Comparison of ENCODE assay signal across 15 cellular contexts in genomic region chr3:7447197-7447769, GRCh38.
DNase-seq lines count a peak whose midpoint lies in the region; ATAC-seq, FAIRE-seq and TF ChIP-seq lines count a peak whose summit lies in the region.
"Had no signal": no experiment of that assay in that cellular context is flagged by ENCODE, and none has a peak within 500 bp of the region (broad histone marks: within the 10 kb centered on the region; RNA-seq: fewer than 3 reads in every experiment).

No MANE protein-coding gene starts in this region.

- CTCF ChIA-PET in activated CD4-positive, alpha-beta T cell treated with anti-CD3 and anti-CD28 coated beads for 36 hours (lab: Charles Lee) = no interaction called here

- H3K4me1 Mint-ChIP-seq in activated CD4-positive, alpha-beta T cell treated with anti-CD3 and anti-CD28 coated beads for 36 hours = no peaks in the 10 kb centered on the region
- H3K4me1 Mint-ChIP-seq: activated B cell treated with CpG ODN at 0.5 μM for 24 hours; naive thymus-derived CD8-positive, alpha-beta T cell had no signal

- peaks cover 4% of the 10 kb centered on the region for H3K9me3 Mint-ChIP-seq in activated CD4-positive, alpha-beta T cell treated with anti-CD3 and anti-CD28 coated beads for 36 hours (ENCODE audit: low read depth)

- POLR2A ChIA-PET in activated CD4-positive, alpha-beta T cell treated with anti-CD3 and anti-CD28 coated beads for 36 hours (lab: Charles Lee) = no interaction called here

- H3K36me3 Mint-ChIP-seq in activated CD4-positive, alpha-beta T cell treated with anti-CD3 and anti-CD28 coated beads for 36 hours (ENCODE audit: low read depth) = no peaks in the 10 kb centered on the region
- H3K36me3 Mint-ChIP-seq: naive thymus-derived CD8-positive, alpha-beta T cell had no signal

- no peak overlapping the region for H3K27ac Mint-ChIP-seq in activated CD4-positive, alpha-beta T cell treated with anti-CD3 and anti-CD28 coated beads for 36 hours
- H3K27ac Mint-ChIP-seq: activated B cell treated with CpG ODN at 0.5 μM for 24 hours; naive thymus-derived CD8-positive, alpha-beta T cell had no signal

- ATAC-seq in GM19372 (IDR thresholded peaks at IDR 0.05; ENCODE audit: low read depth, unreplicated experiment) (peak; percentile 99), HG02759 (IDR thresholded peaks at IDR 0.05; ENCODE audit: unreplicated experiment) (peak; percentile 98), HG03432 (IDR thresholded peaks at IDR 0.05; ENCODE audit: unreplicated experiment) (peak; percentile 100)
- no peak for ATAC-seq in activated CD4-positive, alpha-beta T cell treated with anti-CD3 and anti-CD28 coated beads for 36 hours
- ATAC-seq: naive thymus-derived CD8-positive, alpha-beta T cell had no signal

- intact Hi-C loops in activated CD4-positive, alpha-beta T cell treated with anti-CD3 and anti-CD28 coated beads for 36 hours (cut with DNase I, micrococcal nuclease) = no loop called here
- intact Hi-C loops in head of caudate nucleus (cut with DNase I) = no loop called here

- DNase-seq in GM12891 (ENCODE audit: insufficient read length, low spot score) (no peak), activated gamma-delta T cell (lab: John Stamatoyannopoulos, UW) (no peak), retina (no peak), head of caudate nucleus (no peak)
- DNase-seq in activated CD4-positive, alpha-beta T cell treated with anti-CD3 and anti-CD28 coated beads for 36 hours = no peak
- DNase-seq: activated B cell treated with CpG ODN at 0.5 μM for 24 hours; activated effector memory CD4-positive, alpha-beta T cell treated with Interleukin-2 at 50 U/mL for 16 hours; DMS79 treated with DMSO at 0.1 percent for 48 hours; Kasumi-1; naive thymus-derived CD8-positive, alpha-beta T cell; NCI-H2227 treated with DMSO at 0.1 percent for 48 hours had no signal

- peak; percentile 35 for FAIRE-seq in GM12891 (lab: Jason Lieb, UNC)
- FAIRE-seq: H1 had no signal

- H3K27me3 Mint-ChIP-seq in activated CD4-positive, alpha-beta T cell treated with anti-CD3 and anti-CD28 coated beads for 36 hours = no peaks in the 10 kb centered on the region
- H3K27me3 Mint-ChIP-seq: activated B cell treated with CpG ODN at 0.5 μM for 24 hours had no signal

- H3K4me3 Mint-ChIP-seq in activated CD4-positive, alpha-beta T cell treated with anti-CD3 and anti-CD28 coated beads for 36 hours = no peak overlapping the region
- H3K4me3 Mint-ChIP-seq: activated B cell treated with CpG ODN at 0.5 μM for 24 hours; naive thymus-derived CD8-positive, alpha-beta T cell had no signal

- TF ChIP-seq POLR2A in GM12891 (IDR thresholded peaks at IDR 0.05; ENCODE audit: low read depth, low read length) = no peak

TF ChIP-seq in GM12891, 5 proteins besides CTCF, POLR2A, EP300 and RAD21:
- TF ChIP-seq SPI1 (IDR thresholded peaks at IDR 0.05; ENCODE audit: low read depth, low read length) (peak; percentile 98), POU2F2 (IDR thresholded peaks at IDR 0.05; ENCODE audit: low read depth, low read length) (peak; percentile 62; the same call in 1 of the 2 replicates), PAX5 (IDR thresholded peaks at IDR 0.05; ENCODE audit: insufficient read depth, low read length, severe bottlenecking) (peak; percentile 36), TAF1 (IDR thresholded peaks at IDR 0.05; ENCODE audit: low read depth, low read length) (no peak), POLR2AphosphoS5 (IDR thresholded peaks at IDR 0.05; ENCODE audit: low read depth, low read length) (no peak)
